Comparison of ENCODE assay signal across 8 cellular contexts in genomic region chr19:2782936-2783780, GRCh38. TPM values are rescaled to one million over a fixed set of nuclear protein-coding genes. Genes with fewer than 3 reads are reported as not detected.
DNase-seq lines count a peak whose midpoint lies in the region; ATAC-seq, FAIRE-seq and TF ChIP-seq lines count a peak whose summit lies in the region.

Gene SGTA (minus strand): TSS chr19:2783273. CDS start chr19:2769068, 14,205 bp downstream.

- peak within 1 kb of the TSS; percentile 37 to 96 (median 76) for H3K4me3 ChIP-seq in adrenal gland
- peak within 1 kb of the TSS; percentile 58 to 100 (median 98) for H3K4me3 ChIP-seq in heart left ventricle

- H3K36me3 ChIP-seq in adrenal gland (replicated peaks in 1 of 2) (no peaks in the 10 kb centered on the region), heart left ventricle (peaks cover 0 to 13% (median 0%) of the 10 kb centered on the region in 9 donors)

- H3K4me1 Mint-ChIP-seq in type B pancreatic cell (ENCODE audit: unreplicated experiment): peaks cover 32% of the 10 kb centered on the region

- TF ChIP-seq POLR2A in GM12892 (IDR thresholded peaks at IDR 0.05; ENCODE audit: low read depth, low read length) (peak; percentile 80), adrenal gland (IDR thresholded peaks at IDR 0.05) (peak; percentile 61 to 76), heart left ventricle (IDR thresholded peaks at IDR 0.05) (peak; percentile 67 to 91)

- 0% methylated on average over 7 to 68 of the region's 68 CpGs for WGBS in adrenal gland, 4 donors
- WGBS in heart left ventricle, 4 donors: 0 to 1% (median 1%) methylated on average over 49 to 68 of the region's 68 CpGs

- H3K27me3 ChIP-seq in adrenal gland: no peaks in the 10 kb centered on the region
- no peaks in the 10 kb centered on the region for H3K27me3 ChIP-seq in heart left ventricle

- H3K9me3 Mint-ChIP-seq in type B pancreatic cell: peaks cover 3% of the 10 kb centered on the region

- H3K4me1 ChIP-seq in adrenal gland (replicated peaks in 1 of 2) (peaks cover 31 to 60% of the 10 kb centered on the region in 2 donors), heart left ventricle (peaks cover 6 to 70% (median 56%) of the 10 kb centered on the region in 12 donors)

- intact Hi-C loops in adrenal gland (cut with DNase I): no loop called here
- intact Hi-C loops in heart left ventricle (cut with DNase I): no loop called here

- FAIRE-seq in GM12892 (lab: Jason Lieb, UNC): peak; percentile 100

- peak within 1 kb of the TSS; percentile 69 to 91 (median 85) for H3K27ac ChIP-seq in adrenal gland
- peak within 1 kb of the TSS; percentile 81 to 99 (median 96) for H3K27ac ChIP-seq in heart left ventricle

- TF ChIP-seq CTCF in adrenal gland (IDR thresholded peaks at IDR 0.05) (peak in 5 of 6 experiments; percentile 37 to 66 (median 54)), heart left ventricle (IDR thresholded peaks at IDR 0.05) (peak; percentile 23 to 71 (median 44)), type B pancreatic cell (conservative IDR thresholded peaks at IDR 0.05) (peak; percentile 64)

- DNase-seq in GM12892 (ENCODE audit: insufficient read length) (peak; percentile 98), NCI-H146 (lab: John Stamatoyannopoulos, UW) (peak; percentile 97), T-helper 1 cell (peak; percentile 90 to 98 (median 95)), adrenal gland (peak; percentile 97 to 100 (median 99)), heart left ventricle (peak; percentile 97 to 99 (median 98)), pons (ENCODE audit: low spot score) (peak; percentile 99), type B pancreatic cell (ENCODE audit: extremely low spot score, unreplicated experiment) (peak; percentile 97)

- H3K27ac Mint-ChIP-seq in type B pancreatic cell: peak within 1 kb of the TSS; percentile 98

- H3K4me3 Mint-ChIP-seq in type B pancreatic cell: peak within 1 kb of the TSS; percentile 92

- peak; percentile 77 for ATAC-seq in HG02852 (IDR thresholded peaks at IDR 0.05; ENCODE audit: unreplicated experiment)
- peak; percentile 88 to 93 (median 92) for ATAC-seq in heart left ventricle

- H3K9me3 ChIP-seq in adrenal gland (replicated peaks in 1 of 3): no peaks in the 10 kb centered on the region
- H3K9me3 ChIP-seq in heart left ventricle: no peaks in the 10 kb centered on the region

- H3K36me3 Mint-ChIP-seq in type B pancreatic cell: no peaks in the 10 kb centered on the region

- no peaks in the 10 kb centered on the region for H3K27me3 Mint-ChIP-seq in type B pancreatic cell

RNA-seq across cellular contexts. Expression of gene SGTA, which starts in this region (rescaled TPM):
- 28.2 TPM for polyA plus RNA-seq in GM12892 (2012; ENCODE audit: missing spikeins)
- total RNA-seq in adrenal gland: 10 to 100 TPM; 42.6 to 79.2 (median 54.9) TPM
- polyA plus RNA-seq in adrenal gland: 100 to 1,000 TPM in 1 of 3 donors, 10 to 100 TPM in 2; 30.3 to 104 (median 74.5) TPM
- total RNA-seq in heart left ventricle: 10 to 100 TPM; 47.4 to 76.8 (median 62.4) TPM
- 100 to 1,000 TPM in 1 of 2 donors, 10 to 100 TPM in 1; 79.9 to 125 TPM for polyA plus RNA-seq in heart left ventricle
- 55.9 and 64.4 TPM in 2 replicates for total RNA-seq in type B pancreatic cell (ENCODE audit: low replicate concordance)

Comparison
In these comparisons a context has a peak if more than half of its experiments do, and no peak if none do; other contexts are left out.
1. Peak in every context shown above with its lines: DNase-seq, ATAC-seq, H3K4me3 ChIP-seq and H3K27ac ChIP-seq.